ENCODE assay signal across 10 cellular contexts in the genomic region with DNA sequence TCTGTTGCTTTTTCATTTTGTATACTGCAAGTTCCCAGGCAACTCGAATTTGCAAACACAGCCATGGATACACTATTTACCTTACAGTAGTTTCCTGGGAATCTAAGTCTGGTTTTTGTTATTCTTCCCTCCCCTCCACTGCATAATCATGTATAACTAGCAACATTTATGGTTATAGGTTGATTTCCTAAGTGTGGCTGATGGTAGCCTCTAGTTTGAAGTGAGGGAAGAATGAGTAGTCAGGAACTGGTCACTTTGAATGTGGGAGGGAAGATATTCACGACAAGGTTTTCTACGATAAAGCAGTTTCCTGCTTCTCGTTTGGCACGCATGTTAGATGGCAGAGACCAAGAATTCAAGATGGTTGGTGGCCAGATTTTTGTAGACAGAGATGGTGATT. TPM values are rescaled to one million over a fixed set of nuclear protein-coding genes. Genes with fewer than 3 reads are reported as not detected.
DNase-seq lines count a peak whose midpoint lies in the region; ATAC-seq, FAIRE-seq and TF ChIP-seq lines count a peak whose summit lies in the region.
"Had no signal": no experiment of that assay in that cellular context is flagged by ENCODE, and none has a peak within 500 bp of the region (broad histone marks: within the 10 kb centered on the region; RNA-seq: fewer than 3 reads in every experiment).

A gene with protein sequence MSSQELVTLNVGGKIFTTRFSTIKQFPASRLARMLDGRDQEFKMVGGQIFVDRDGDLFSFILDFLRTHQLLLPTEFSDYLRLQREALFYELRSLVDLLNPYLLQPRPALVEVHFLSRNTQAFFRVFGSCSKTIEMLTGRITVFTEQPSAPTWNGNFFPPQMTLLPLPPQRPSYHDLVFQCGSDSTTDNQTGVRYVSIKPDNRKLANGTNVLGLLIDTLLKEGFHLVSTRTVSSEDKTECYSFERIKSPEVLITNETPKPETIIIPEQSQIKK (plus strand): TSS at position 182 of the 400 bp plus-strand sequence. CDS start 50 bp downstream, at position 232.

- H3K36me3 ChIP-seq in SK-N-SH (replicated peaks in 1 of 2; ENCODE audit: control insufficient read depth in 1 of 2, insufficient read depth in 2 of 2, low read length in 1 of 2) (peaks cover 49 to 55% of the 10 kb centered on the region in 2 experiments), keratinocyte (ENCODE audit: control insufficient read depth in 2 of 2, extremely low read depth in 1 of 2, insufficient read depth in 2 of 2, low read length in 2 of 2) (peaks cover 0 to 3% of the 10 kb centered on the region in 2 experiments), subcutaneous abdominal adipose tissue (ENCODE audit: control insufficient read depth in 5 of 5, insufficient read depth in 5 of 5, low read length in 5 of 5) (peaks cover 18 to 34% (median 23%) of the 10 kb centered on the region in 5 donors)

- no peak for TF ChIP-seq CTCF in SK-N-SH (IDR thresholded peaks at IDR 0.05)
- no peak for TF ChIP-seq CTCF in MCF 10A (IDR thresholded peaks at IDR 0.05; ENCODE audit: unreplicated experiment)
- no peak for TF ChIP-seq CTCF in keratinocyte (optimal IDR thresholded peaks at IDR 0.05 in 1 of 3, IDR thresholded peaks at IDR 0.05 in 1 of 3, conservative IDR thresholded peaks at IDR 0.05 in 1 of 3; ENCODE audit: extremely low read depth in 1 of 3, insufficient read depth in 2 of 3, low read length in 3 of 3)

- no TSS peak for BruUV-seq in MCF 10A (replicated peaks; lab: Mats Ljungman, UMichigan)

- H3K9me3 ChIP-seq in SK-N-SH (no peaks in the 10 kb centered on the region), keratinocyte (ENCODE audit: control insufficient read depth, low read depth, low read length) (no peaks in the 10 kb centered on the region), subcutaneous abdominal adipose tissue (ENCODE audit: control insufficient read depth in 5 of 5, low read length in 5 of 5) (no peaks in the 10 kb centered on the region)

- H3K9ac ChIP-seq in SK-N-SH (no peak within 1 kb of the TSS), keratinocyte (ENCODE audit: control insufficient read depth, extremely low read depth, insufficient read depth, low read length) (no peak within 1 kb of the TSS), subcutaneous abdominal adipose tissue (ENCODE audit: low read length in 5 of 5) (no peak within 1 kb of the TSS)

- H3F3A ChIP-seq in SK-N-SH (replicated peaks; ENCODE audit: insufficient read depth), result peaks cover 27% of the 10 kb centered on the region

- WGBS in SK-N-SH (ENCODE audit: low lambda C conversion rate), result 84% methylated on average over 5 of the region's 5 CpGs

- POLR2A ChIA-PET in SK-N-SH (lab: Yijun Ruan, JAX), result no interaction called here
- POLR2A ChIA-PET in MCF 10A (lab: Yijun Ruan, JAX), result interaction anchor here (1.1 to 2.0 kb wide), 2 partner anchors 9 to 18 kb away, joined by 3 to 8 read pairs; partner anchors contain the start of gene TRIM13

- H3K4me3 Mint-ChIP-seq in MCF 10A (ENCODE audit: unreplicated experiment), result no peak within 1 kb of the TSS

- H3K9me1 ChIP-seq in keratinocyte (ENCODE audit: control insufficient read depth, extremely low read depth, insufficient read depth, low read length), result no peaks in the 10 kb centered on the region

- FAIRE-seq in keratinocyte (lab: Jason Lieb, UNC) (peak; percentile 5), urothelium cell line (lab: Jason Lieb, UNC) (no peak)

- no peak for TF ChIP-seq EP300 in SK-N-SH (IDR thresholded peaks at IDR 0.05; ENCODE audit: borderline replicate concordance in 1 of 2, low read depth in 1 of 2, low read length in 1 of 2)

- H3K27me3 ChIP-seq in SK-N-SH (ENCODE audit: insufficient read depth), result no peaks in the 10 kb centered on the region
- no peaks in the 10 kb centered on the region for H3K27me3 ChIP-seq in keratinocyte (ENCODE audit: control insufficient read depth, extremely low read depth, insufficient read depth, low read length)
- no peaks in the 10 kb centered on the region for H3K27me3 ChIP-seq in subcutaneous abdominal adipose tissue (ENCODE audit: control insufficient read depth in 5 of 5, insufficient read depth in 4 of 5, low read length in 5 of 5)

- peaks cover 78% of the 10 kb centered on the region for H3K36me3 Mint-ChIP-seq in MCF 10A (ENCODE audit: insufficient read depth, unreplicated experiment)

- H3K27ac Mint-ChIP-seq in MCF 10A (ENCODE audit: low read depth, unreplicated experiment), result peak within 1 kb of the TSS; percentile 49

- H3K79me2 ChIP-seq in SK-N-SH (ENCODE audit: insufficient read depth) (peaks cover 44% of the 10 kb centered on the region), keratinocyte (ENCODE audit: control insufficient read depth, insufficient read depth, low read length) (peaks cover 3% of the 10 kb centered on the region)

- dilution Hi-C loops in keratinocyte (cut with MboI; ENCODE audit: extremely low pct_ligation_motif_present, low sequenced_read_pairs), result no loop called here

- no peak within 1 kb of the TSS for H2AFZ ChIP-seq in SK-N-SH (ENCODE audit: low read depth)
- no peak within 1 kb of the TSS for H2AFZ ChIP-seq in keratinocyte (ENCODE audit: control insufficient read depth, low read length)

- DNase-seq in SK-N-SH (no peak), MCF 10A (ENCODE audit: unreplicated experiment) (no peak), keratinocyte (ENCODE audit: low read depth, low spot score) (no peak), NCI-H2227 treated with DMSO at 0.1 percent for 48 hours (lab: John Stamatoyannopoulos, UW) (no peak), urothelium cell line (ENCODE audit: low spot score) (no peak), retina (no peak)
- DNase-seq: ACHN, NCI-H1436 had no signal

- intact Hi-C loops in MCF 10A (cut with micrococcal nuclease), result no loop called here

- H3K9me3 Mint-ChIP-seq in MCF 10A (ENCODE audit: unreplicated experiment), result no peaks in the 10 kb centered on the region

- ATAC-seq in SK-N-SH treated with all-trans-retinoic acid at 6 μM for 48 hours, result no peak; the same call in 2 of the 3 replicates

- no peaks in the 10 kb centered on the region for H3K9me2 ChIP-seq in SK-N-SH

- H3K27me3 Mint-ChIP-seq in MCF 10A (ENCODE audit: insufficient read depth, unreplicated experiment), result no peaks in the 10 kb centered on the region

- H4K20me1 ChIP-seq in SK-N-SH (ENCODE audit: insufficient read depth) (peaks cover 27% of the 10 kb centered on the region; the same call in 1 of the 2 replicates), keratinocyte (ENCODE audit: control insufficient read depth, extremely low read depth, insufficient read depth, low read length) (no peaks in the 10 kb centered on the region)

- H3K4me1 ChIP-seq in SK-N-SH (ENCODE audit: control insufficient read depth in 1 of 2, insufficient read depth in 2 of 2, low read depth in 1 of 2, low read length in 1 of 2), result peaks cover 0 to 4% of the 10 kb centered on the region in 2 experiments; a peak in 2 of 4 replicates
- no peaks in the 10 kb centered on the region for H3K4me1 ChIP-seq in keratinocyte (ENCODE audit: control insufficient read depth, extremely low read depth, insufficient read depth, low read length)
- H3K4me1 ChIP-seq in subcutaneous abdominal adipose tissue (ENCODE audit: control insufficient read depth in 5 of 5, insufficient read depth in 5 of 5, low read length in 5 of 5), result peaks cover 0 to 28% (median 6%) of the 10 kb centered on the region in 5 donors

- no peaks in the 10 kb centered on the region for H3K4me1 Mint-ChIP-seq in MCF 10A (ENCODE audit: insufficient read depth, unreplicated experiment)

- CTCF ChIA-PET in SK-N-SH (lab: Yijun Ruan, JAX), result interaction anchor here (0.6 to 2.0 kb wide), 5 partner anchors 13 to 1134 kb away, joined by 3 to 8 read pairs (median 4); no protein-coding TSS in a partner anchor
- CTCF ChIA-PET in MCF 10A (lab: Yijun Ruan, JAX), result interaction anchor here (1.2 to 1.3 kb wide), 2 partner anchors 18 to 897 kb away, joined by 3 to 4 read pairs; no protein-coding TSS in a partner anchor

- H3K27ac ChIP-seq in SK-N-SH (ENCODE audit: low read depth in 2 of 2, low read length in 1 of 2) (peak within 1 kb of the TSS; percentile 22 to 53), keratinocyte (ENCODE audit: control insufficient read depth, insufficient read depth, low read length) (no peak within 1 kb of the TSS), subcutaneous abdominal adipose tissue (ENCODE audit: low read depth, low read length) (peak within 1 kb of the TSS; percentile 17)

- H3K4me2 ChIP-seq in SK-N-SH (peak within 1 kb of the TSS; percentile 21; the same call in 1 of the 2 replicates), keratinocyte (ENCODE audit: control insufficient read depth, extremely low read depth, insufficient read depth, low read depth, low read length) (no peak within 1 kb of the TSS)

- no peak for TF ChIP-seq RAD21 in SK-N-SH (IDR thresholded peaks at IDR 0.05; ENCODE audit: low read length)

- H3K4me3 ChIP-seq in SK-N-SH (ENCODE audit: low read depth in 2 of 2, low read length in 1 of 2) (no peak within 1 kb of the TSS), keratinocyte (ENCODE audit: control insufficient read depth in 2 of 3, extremely low read depth in 1 of 3, insufficient read depth in 2 of 3, low read depth in 1 of 3, low read length in 3 of 3) (no peak within 1 kb of the TSS), subcutaneous abdominal adipose tissue (ENCODE audit: low read depth in 1 of 5, low read length in 5 of 5) (no peak within 1 kb of the TSS)

TF ChIP-seq in SK-N-SH, 30 proteins besides CTCF, POLR2A, EP300 and RAD21 (continues in another document):
- TF ChIP-seq RFX5 (IDR thresholded peaks at IDR 0.05; ENCODE audit: low read length) (no peak), FOXJ3 (CRISPR knock-in tag; IDR thresholded peaks at IDR 0.05) (no peak)

TF ChIP-seq in SK-N-SH treated with all-trans-retinoic acid at 6 μM for 48 hours, 23 proteins besides CTCF, POLR2A, EP300 and RAD21:
- no peak for TF ChIP-seq ZNF8 (CRISPR knock-in tag; IDR thresholded peaks at IDR 0.05)

RNA-seq across cellular contexts. Expression of the gene that starts here (rescaled TPM):
- polyA plus RNA-seq in SK-N-SH (2012; rRNA removed) (0.97 and 1.1 TPM in 2 replicates), keratinocyte (0.90 to 1.3 TPM (median 1.3 TPM) in 3 replicates)
- 1.2 and 1.4 TPM in 2 replicates for polyA plus RNA-seq in SK-N-SH (2012; cell fraction: cytosol; rRNA removed)
- 0.58 and 1.0 TPM in 2 replicates for polyA plus RNA-seq in SK-N-SH (2012; cell fraction: nucleus; rRNA removed)
- total RNA-seq in MCF 10A (2022), result 0.28 and 0.49 TPM in 2 replicates
- polyA plus RNA-seq in keratinocyte (2011; ENCODE audit: low read depth), result not detected
- polyA plus RNA-seq in keratinocyte (2011; cell fraction: cytosol; rRNA removed), result 0.57 TPM in 2 replicates
- 1.1 and 1.3 TPM in 2 replicates for polyA plus RNA-seq in keratinocyte (2011; cell fraction: nucleus; rRNA removed)
- 0.40 and 0.44 TPM in 2 replicates for polyA plus RNA-seq in keratinocyte (2012; ENCODE audit: low replicate concordance)
- 3.6 to 7.3 TPM in 2 of 3 replicates, not detected in the other for polyA minus RNA-seq in keratinocyte
- polyA minus RNA-seq in keratinocyte (2011; cell fraction: cytosol; rRNA and poly(A)+ RNA removed), result 2.5 TPM
- polyA minus RNA-seq in keratinocyte (2011; cell fraction: nucleus; rRNA and poly(A)+ RNA removed), result 1.3 and 2.2 TPM in 2 replicates
